In the genomic region with DNA sequence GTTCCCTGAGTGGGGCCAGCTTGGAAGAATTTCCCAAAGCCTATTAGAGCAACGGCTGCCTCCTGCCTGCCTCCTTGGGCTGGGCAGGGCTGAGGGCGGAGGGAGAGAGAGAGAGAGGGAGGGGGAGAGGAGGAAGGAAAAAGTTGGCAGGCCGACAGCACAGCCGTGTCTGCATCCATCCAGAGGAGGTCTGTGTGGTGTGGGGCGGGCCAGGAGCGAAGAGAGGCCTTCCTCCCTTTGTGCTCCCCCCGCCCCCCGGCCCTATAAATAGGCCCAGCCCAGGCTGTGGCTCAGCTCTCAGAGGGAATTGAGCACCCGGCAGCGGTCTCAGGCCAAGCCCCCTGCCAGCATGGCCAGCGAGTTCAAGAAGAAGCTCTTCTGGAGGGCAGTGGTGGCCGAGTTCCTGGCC, we compare ENCODE assay signal across 10 cellular contexts. TPM values are rescaled to one million over a fixed set of nuclear protein-coding genes. Genes with fewer than 3 reads are reported as not detected.
A peak's percentile ranks its signal among the peaks of the same experiment; 100 is the strongest.
DNase-seq lines count a peak whose midpoint lies in the region; ATAC-seq, FAIRE-seq and TF ChIP-seq lines count a peak whose summit lies in the region.
"Had no signal": no experiment of that assay in that cellular context is flagged by ENCODE, and none has a peak within 500 bp of the region (broad histone marks: within the 10 kb centered on the region; RNA-seq: fewer than 3 reads in every experiment).

A gene (plus strand): TSS at position 293 of the 409 bp plus-strand sequence. CDS start 57 bp downstream, at position 350.

- in situ Hi-C loops in astrocyte of the cerebellum (cut with HindIII; ENCODE audit: low sequenced_read_pairs) = no loop called here
- in situ Hi-C loops in GM23248 (cut with MboI) = no loop called here

- H3K4me3 ChIP-seq in astrocyte of the cerebellum (ENCODE audit: low read depth, low read length) = no peak within 1 kb of the TSS
- H3K4me3 ChIP-seq in hepatocyte = no peak within 1 kb of the TSS
- H3K4me3 ChIP-seq in GM23248 = no peak within 1 kb of the TSS

- H3K4me1 ChIP-seq in hepatocyte (ENCODE audit: insufficient read depth) (peaks cover 30% of the 10 kb centered on the region), GM23248 (ENCODE audit: insufficient read depth) (peaks cover 31% of the 10 kb centered on the region)

- intact Hi-C loops in sciatic nerve (cut with DNase I) = no loop called here

- no peak for FAIRE-seq in D721Med (lab: Jason Lieb, UNC)

- H3K9me3 ChIP-seq in hepatocyte (ENCODE audit: low read depth) = no peaks in the 10 kb centered on the region
- no peaks in the 10 kb centered on the region for H3K9me3 ChIP-seq in GM23248 (ENCODE audit: low read depth)

- ATAC-seq in sciatic nerve (peak; percentile 77), HG02870 (IDR thresholded peaks at IDR 0.05; ENCODE audit: unreplicated experiment) (no peak), GM18502 (IDR thresholded peaks at IDR 0.05; ENCODE audit: poor library complexity, unreplicated experiment) (no peak)

- H3F3A ChIP-seq in GM23248 (ENCODE audit: insufficient read depth) = 0 out of 2 replicates have a peak, but pooled peaks cover 5% of the 10 kb centered on the region

- H3K9ac ChIP-seq in GM23248 = no peak within 1 kb of the TSS

- 56% methylated on average over 7 of the region's 12 CpGs for WGBS in hepatocyte (ENCODE audit: low lambda C conversion rate, missing lambda C conversion rate)
- WGBS in GM23248 (ENCODE audit: low coverage in 1 of 2, low lambda C conversion rate in 2 of 2, missing lambda C conversion rate in 2 of 2), 2 experiments = 27 to 32% methylated on average over 10 to 12 of the region's 12 CpGs

- H3K79me2 ChIP-seq in hepatocyte (no peaks in the 10 kb centered on the region), GM23248 (ENCODE audit: insufficient read depth) (no peaks in the 10 kb centered on the region)

- H3K36me3 ChIP-seq in hepatocyte (replicated peaks; ENCODE audit: insufficient read depth, low read depth) (no peaks in the 10 kb centered on the region), GM23248 (ENCODE audit: low read depth) (no peaks in the 10 kb centered on the region)

- H4K20me1 ChIP-seq in hepatocyte (ENCODE audit: insufficient read depth, poor library complexity, severe bottlenecking) (no peaks in the 10 kb centered on the region), GM23248 (ENCODE audit: insufficient read depth) (no peaks in the 10 kb centered on the region)

- DNase-seq in D721Med (ENCODE audit: insufficient read length, low spot score) (no peak), astrocyte of the cerebellum (ENCODE audit: low read depth) (peak; percentile 9), hepatocyte (ENCODE audit: low spot score) (peak; percentile 83), sciatic nerve (ENCODE audit: low spot score) (peak; percentile 89), GM23248 (no peak), retina (no peak)
- DNase-seq: CD4-positive, CD25-positive, alpha-beta regulatory T cell; T-helper 1 cell had no signal

- TF ChIP-seq CTCF in D721Med (IDR thresholded peaks at IDR 0.05; ENCODE audit: insufficient read depth, missing control alignments) (peak; percentile 0), astrocyte of the cerebellum (IDR thresholded peaks at IDR 0.05; ENCODE audit: low read depth, low read length, missing control alignments) (no peak), hepatocyte (IDR thresholded peaks at IDR 0.05; ENCODE audit: poor library complexity) (no peak)

- H3K9me2 ChIP-seq in hepatocyte (replicated peaks; ENCODE audit: insufficient read depth) (no peaks in the 10 kb centered on the region), GM23248 (ENCODE audit: insufficient read depth) (no peaks in the 10 kb centered on the region)

- H3K27ac ChIP-seq in hepatocyte (no peak within 1 kb of the TSS), GM23248 (no peak within 1 kb of the TSS)

- H3K27me3 ChIP-seq in hepatocyte (no peaks in the 10 kb centered on the region), GM23248 (replicated peaks; ENCODE audit: insufficient read depth) (no peaks in the 10 kb centered on the region)

- H2AFZ ChIP-seq in hepatocyte = no peak within 1 kb of the TSS
- H2AFZ ChIP-seq in GM23248 = no peak within 1 kb of the TSS

- H3K4me2 ChIP-seq in hepatocyte (peak within 1 kb of the TSS; percentile 46), GM23248 (ENCODE audit: unreplicated experiment) (no peak within 1 kb of the TSS)

RNA-seq across cellular contexts. Expression of the gene that starts here (rescaled TPM):
- 92.3 and 124 TPM in 2 replicates for total RNA-seq in hepatocyte
- 183 and 241 TPM in 2 replicates for polyA plus RNA-seq in hepatocyte
- 864 TPM for total RNA-seq in sciatic nerve
- total RNA-seq in GM23248 (2014; rRNA removed; shearing (Covaris generic)) = 0.54 and 1.1 TPM in 2 replicates
- polyA plus RNA-seq in GM23248 (2016; fragmentation: Nextera tagmentation; extraction: Ambion mirVana) = 0.33 and 0.34 TPM in 2 replicates
- polyA plus RNA-seq: CD4-positive, CD25-positive, alpha-beta regulatory T cell had no signal

Comparison
In these comparisons a context has a peak if more than half of its experiments do, and no peak if none do; other contexts are left out.
1. RNA of the gene that starts here (total RNA-seq): 864 TPM in sciatic nerve (single experiment) and 92.3 to 124 TPM in hepatocyte; 0.54 to 1.1 TPM in GM23248; every median in the first group is over 10 times any median in the second.
2. RNA of the gene that starts here (polyA plus RNA-seq): 183 to 241 TPM in hepatocyte; 0.33 to 0.34 TPM in GM23248; every median in the first group is over 100 times any median in the second.
3. DNase-seq: peak in astrocyte of the cerebellum (single experiment), hepatocyte (single experiment) and sciatic nerve (single experiment); none in D721Med (single experiment), GM23248 (single experiment) and retina (single experiment).